ENCODE assay signal across 8 cellular contexts in genomic region chr1:230067441-230067870, GRCh38. TPM values are rescaled to one million over a fixed set of nuclear protein-coding genes. Genes with fewer than 3 reads are reported as not detected.
DNase-seq lines count a peak whose midpoint lies in the region; ATAC-seq, FAIRE-seq and TF ChIP-seq lines count a peak whose summit lies in the region.

No MANE protein-coding gene starts in this region.

- peak in 2 of 7 experiments; percentile 4 to 33 for DNase-seq in CD8-positive, alpha-beta T cell
- DNase-seq in HK-2 (ENCODE audit: unreplicated experiment) (peak; percentile 53), foreskin fibroblast (peak in 1 of 2 donors; percentile 62), HTR-8/SVneo (ENCODE audit: insufficient read length, low spot score) (no peak)
- DNase-seq in activated CD8-positive, alpha-beta T cell treated with anti-CD3 and anti-CD28 coated beads for 36 hours, result peak; percentile 25

- H3K4me3 ChIP-seq in CD8-positive, alpha-beta T cell (ENCODE audit: low read depth, low read length), result peak overlapping the region; percentile 77
- H3K4me3 ChIP-seq in foreskin fibroblast (ENCODE audit: low read depth in 1 of 2, low read length in 2 of 2), result peak overlapping the region; percentile 67 to 93
- H3K4me3 ChIP-seq in neuron (ENCODE audit: low read length), result peak overlapping the region; percentile 84

- peak overlapping the region; percentile 78 for H3K27ac Mint-ChIP-seq in CD8-positive, alpha-beta T cell
- H3K27ac Mint-ChIP-seq in activated CD8-positive, alpha-beta T cell treated with anti-CD3 and anti-CD28 coated beads for 36 hours, result peak overlapping the region; percentile 90

- intact Hi-C loops in CD8-positive, alpha-beta T cell (cut with DNase I, micrococcal nuclease), result loop anchor here (2.0 to 10.0 kb wide), 13 partner anchors 35 to 1983 kb away; partner anchors contain the start of genes ABCB10 (in 2 of the 2), TAF5L (in 2 of the 2), URB2 (in 2 of the 2) and ARF1 (in 1 of the 2)
- intact Hi-C loops in activated CD8-positive, alpha-beta T cell treated with anti-CD3 and anti-CD28 coated beads for 36 hours (cut with micrococcal nuclease), result no loop called here

- H3K36me3 ChIP-seq in CD8-positive, alpha-beta T cell (ENCODE audit: insufficient read depth, low read length), result no peaks in the 10 kb centered on the region
- no peaks in the 10 kb centered on the region for H3K36me3 ChIP-seq in neuron (ENCODE audit: insufficient read depth, low read length)

- POLR2A ChIA-PET in CD8-positive, alpha-beta T cell (lab: Charles Lee), result interaction anchor here (1.0 kb wide), 1 partner anchor 509 kb away, joined by 4 read pairs; the partner anchor contains the start of gene ABCB10
- POLR2A ChIA-PET in activated CD8-positive, alpha-beta T cell treated with anti-CD3 and anti-CD28 coated beads for 36 hours (lab: Charles Lee), result interaction anchor here (1.3 kb wide), 1 partner anchor 57 kb away, joined by 3 read pairs; no protein-coding TSS in a partner anchor

- no peaks in the 10 kb centered on the region for H3K9me3 Mint-ChIP-seq in CD8-positive, alpha-beta T cell
- peaks cover 2% of the 10 kb centered on the region for H3K9me3 Mint-ChIP-seq in activated CD8-positive, alpha-beta T cell treated with anti-CD3 and anti-CD28 coated beads for 36 hours

- no peaks in the 10 kb centered on the region for H3K9me3 ChIP-seq in CD8-positive, alpha-beta T cell (ENCODE audit: low read length)
- peaks cover 3% of the 10 kb centered on the region for H3K9me3 ChIP-seq in neuron (ENCODE audit: low read length)

- FAIRE-seq in HTR-8/SVneo (lab: Jason Lieb, UNC), result no peak

- H3K4me1 ChIP-seq in CD8-positive, alpha-beta T cell (ENCODE audit: insufficient read depth, low read length), result peaks cover 14% of the 10 kb centered on the region
- peaks cover 33% of the 10 kb centered on the region for H3K4me1 ChIP-seq in neuron (ENCODE audit: insufficient read depth, low read length)

- H3K36me3 Mint-ChIP-seq in CD8-positive, alpha-beta T cell, result peaks cover 3% of the 10 kb centered on the region
- H3K36me3 Mint-ChIP-seq in activated CD8-positive, alpha-beta T cell treated with anti-CD3 and anti-CD28 coated beads for 36 hours (ENCODE audit: low read depth), result peaks cover 5% of the 10 kb centered on the region

- peak; percentile 6 for ATAC-seq in CD8-positive, alpha-beta T cell
- ATAC-seq in GM19324 (IDR thresholded peaks at IDR 0.05; ENCODE audit: low FRiP score, unreplicated experiment) (peak; percentile 36), HG02678 (IDR thresholded peaks at IDR 0.05; ENCODE audit: unreplicated experiment) (no peak)
- peak; percentile 13 for ATAC-seq in activated CD8-positive, alpha-beta T cell treated with anti-CD3 and anti-CD28 coated beads for 36 hours

- no peaks in the 10 kb centered on the region for H3K27me3 Mint-ChIP-seq in CD8-positive, alpha-beta T cell (ENCODE audit: low read depth)
- no peaks in the 10 kb centered on the region for H3K27me3 Mint-ChIP-seq in activated CD8-positive, alpha-beta T cell treated with anti-CD3 and anti-CD28 coated beads for 36 hours

- peak overlapping the region; percentile 44 for H3K27ac ChIP-seq in CD8-positive, alpha-beta T cell (ENCODE audit: low read depth, low read length)

- H3K4me1 Mint-ChIP-seq in CD8-positive, alpha-beta T cell (ENCODE audit: low read depth), result peaks cover 45% of the 10 kb centered on the region
- peaks cover 48% of the 10 kb centered on the region for H3K4me1 Mint-ChIP-seq in activated CD8-positive, alpha-beta T cell treated with anti-CD3 and anti-CD28 coated beads for 36 hours (ENCODE audit: low read depth)

- TF ChIP-seq CTCF in CD8-positive, alpha-beta T cell (IDR thresholded peaks at IDR 0.05), result no peak
- TF ChIP-seq CTCF in activated CD8-positive, alpha-beta T cell treated with anti-CD3 and anti-CD28 coated beads for 36 hours (IDR thresholded peaks at IDR 0.05), result no peak
- TF ChIP-seq CTCF in foreskin fibroblast (IDR thresholded peaks at IDR 0.05; ENCODE audit: low read depth, low read length), result no peak

- CTCF ChIA-PET in CD8-positive, alpha-beta T cell (lab: Charles Lee), result no interaction called here
- CTCF ChIA-PET in activated CD8-positive, alpha-beta T cell treated with anti-CD3 and anti-CD28 coated beads for 36 hours (lab: Charles Lee), result interaction anchor here (1.0 kb wide), 1 partner anchor 42 kb away, joined by 4 read pairs; no protein-coding TSS in a partner anchor

- no peaks in the 10 kb centered on the region for H3K27me3 ChIP-seq in CD8-positive, alpha-beta T cell (ENCODE audit: insufficient read depth, low read length)
- no peaks in the 10 kb centered on the region for H3K27me3 ChIP-seq in neuron (ENCODE audit: insufficient read depth, low read length)

- peak overlapping the region; percentile 85 for H3K4me3 Mint-ChIP-seq in CD8-positive, alpha-beta T cell
- peak overlapping the region; percentile 88 for H3K4me3 Mint-ChIP-seq in activated CD8-positive, alpha-beta T cell treated with anti-CD3 and anti-CD28 coated beads for 36 hours

- peak overlapping the region; percentile 34 for H2AFZ ChIP-seq in neuron (ENCODE audit: low read depth, low read length)

RNA-seq across cellular contexts. Expression of gene GALNT2, which starts 0.4 kb away (rescaled TPM):
- 10 to 100 TPM; 13.6 to 15.4 TPM for total RNA-seq in CD8-positive, alpha-beta T cell
- total RNA-seq in activated CD8-positive, alpha-beta T cell treated with anti-CD3 and anti-CD28 coated beads for 36 hours, result 10 to 100 TPM; 40.1 to 42.3 TPM
